ENCODE assay signal across 1 cellular context in genomic region chr1:3624194-3625136, GRCh38.
TF ChIP-seq lines count a peak whose summit lies in the region.

TPRG1L (plus strand) TSS chr1:3625015; CDS start chr1:3625073, 58 bp downstream.

TF ChIP-seq in HepG2, 621 proteins besides CTCF, POLR2A, EP300 and RAD21 (continued from another document and continues in another):
- TF ChIP-seq MAX (IDR thresholded peaks at IDR 0.05) (peak; percentile 60), SAFB2 (CRISPR knock-in tag; IDR thresholded peaks at IDR 0.05; ENCODE audit: borderline replicate concordance, low read depth) (no peak), NCOA1 (CRISPR knock-in tag; IDR thresholded peaks at IDR 0.05) (no peak), POLR2AphosphoS2 (IDR thresholded peaks at IDR 0.05; ENCODE audit: low read depth, low read length) (no peak), TOE1 (CRISPR knock-in tag; IDR thresholded peaks at IDR 0.05) (no peak), ZNF576 (CRISPR knock-in tag; IDR thresholded peaks at IDR 0.05) (no peak), MATR3 (CRISPR knock-in tag; IDR thresholded peaks at IDR 0.05) (no peak), ZNF138 (CRISPR knock-in tag; IDR thresholded peaks at IDR 0.05; ENCODE audit: low read depth) (no peak), XBP1 (CRISPR knock-in tag; IDR thresholded peaks at IDR 0.05) (no peak), RFX3 (CRISPR knock-in tag; IDR thresholded peaks at IDR 0.05) (peak; percentile 70), RBFOX2 (IDR thresholded peaks at IDR 0.05; ENCODE audit: low read depth, low read length) (peak; percentile 72), SKI (IDR thresholded peaks at IDR 0.05; ENCODE audit: partially characterized antibody) (peak; percentile 49), PRMT3 (CRISPR knock-in tag; IDR thresholded peaks at IDR 0.05; ENCODE audit: borderline replicate concordance, low read depth) (0 out of 2 replicates have a peak, but pooled peaks have one; percentile 36), STAT5B (CRISPR knock-in tag; IDR thresholded peaks at IDR 0.05) (no peak), MBNL3 (CRISPR knock-in tag; conservative IDR thresholded peaks at IDR 0.05) (no peak), ZNF562 (CRISPR knock-in tag; IDR thresholded peaks at IDR 0.05; ENCODE audit: borderline replicate concordance) (no peak), NPAS2 (CRISPR knock-in tag; IDR thresholded peaks at IDR 0.05; ENCODE audit: borderline replicate concordance) (no peak), ZMAT3 (CRISPR knock-in tag; conservative IDR thresholded peaks at IDR 0.05) (no peak), ZNF232 (CRISPR knock-in tag; IDR thresholded peaks at IDR 0.05; ENCODE audit: borderline replicate concordance) (0 out of 2 replicates have a peak, but pooled peaks have one; percentile 28), MIER3 (CRISPR knock-in tag; IDR thresholded peaks at IDR 0.05; ENCODE audit: borderline replicate concordance) (peak; percentile 10; the same call in 1 of the 2 replicates), SCMH1 (CRISPR knock-in tag; IDR thresholded peaks at IDR 0.05; ENCODE audit: borderline replicate concordance) (no peak), TP53 (CRISPR knock-in tag; conservative IDR thresholded peaks at IDR 0.05) (no peak), ERF (CRISPR knock-in tag; IDR thresholded peaks at IDR 0.05) (peak; percentile 33; the same call in 1 of the 2 replicates), KDM5A (IDR thresholded peaks at IDR 0.05; ENCODE audit: borderline replicate concordance, low read length) (peak; percentile 82), NFATC3 (CRISPR knock-in tag; IDR thresholded peaks at IDR 0.05) (no peak), RXRB (CRISPR knock-in tag; IDR thresholded peaks at IDR 0.05; ENCODE audit: borderline replicate concordance) (peak; percentile 27; the same call in 1 of the 2 replicates), JUND (CRISPR knock-in tag; IDR thresholded peaks at IDR 0.05) (no peak), ZNF713 (CRISPR knock-in tag; IDR thresholded peaks at IDR 0.05) (no peak), ZNF761 (CRISPR knock-in tag; conservative IDR thresholded peaks at IDR 0.05) (no peak), FUBP1 (CRISPR knock-in tag; IDR thresholded peaks at IDR 0.05; ENCODE audit: borderline replicate concordance) (no peak), HOXA3 (CRISPR knock-in tag; IDR thresholded peaks at IDR 0.05) (peak; percentile 84), HOXD1 (CRISPR knock-in tag; IDR thresholded peaks at IDR 0.05) (peak; percentile 60; the same call in 1 of the 2 replicates), ETV6 (CRISPR knock-in tag; conservative IDR thresholded peaks at IDR 0.05) (no peak), HNRNPLL (IDR thresholded peaks at IDR 0.05; ENCODE audit: low read depth, low read length, poor library complexity, severe bottlenecking) (peak; percentile 53), ZNF460 (CRISPR knock-in tag; IDR thresholded peaks at IDR 0.05; ENCODE audit: borderline replicate concordance) (no peak), ZNF766 (CRISPR knock-in tag; IDR thresholded peaks at IDR 0.05; ENCODE audit: borderline replicate concordance) (peak; percentile 76; the same call in 1 of the 2 replicates), RFX5 (IDR thresholded peaks at IDR 0.05; ENCODE audit: low read depth, low read length) (0 out of 2 replicates have a peak, but pooled peaks have one; percentile 33)
- TF ChIP-seq, protein P1, sequence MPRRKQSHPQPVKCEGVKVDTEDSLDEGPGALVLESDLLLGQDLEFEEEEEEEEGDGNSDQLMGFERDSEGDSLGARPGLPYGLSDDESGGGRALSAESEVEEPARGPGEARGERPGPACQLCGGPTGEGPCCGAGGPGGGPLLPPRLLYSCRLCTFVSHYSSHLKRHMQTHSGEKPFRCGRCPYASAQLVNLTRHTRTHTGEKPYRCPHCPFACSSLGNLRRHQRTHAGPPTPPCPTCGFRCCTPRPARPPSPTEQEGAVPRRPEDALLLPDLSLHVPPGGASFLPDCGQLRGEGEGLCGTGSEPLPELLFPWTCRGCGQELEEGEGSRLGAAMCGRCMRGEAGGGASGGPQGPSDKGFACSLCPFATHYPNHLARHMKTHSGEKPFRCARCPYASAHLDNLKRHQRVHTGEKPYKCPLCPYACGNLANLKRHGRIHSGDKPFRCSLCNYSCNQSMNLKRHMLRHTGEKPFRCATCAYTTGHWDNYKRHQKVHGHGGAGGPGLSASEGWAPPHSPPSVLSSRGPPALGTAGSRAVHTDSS (CRISPR knock-in tag; conservative IDR thresholded peaks at IDR 0.05), result no peak
- TF ChIP-seq, protein P2, sequence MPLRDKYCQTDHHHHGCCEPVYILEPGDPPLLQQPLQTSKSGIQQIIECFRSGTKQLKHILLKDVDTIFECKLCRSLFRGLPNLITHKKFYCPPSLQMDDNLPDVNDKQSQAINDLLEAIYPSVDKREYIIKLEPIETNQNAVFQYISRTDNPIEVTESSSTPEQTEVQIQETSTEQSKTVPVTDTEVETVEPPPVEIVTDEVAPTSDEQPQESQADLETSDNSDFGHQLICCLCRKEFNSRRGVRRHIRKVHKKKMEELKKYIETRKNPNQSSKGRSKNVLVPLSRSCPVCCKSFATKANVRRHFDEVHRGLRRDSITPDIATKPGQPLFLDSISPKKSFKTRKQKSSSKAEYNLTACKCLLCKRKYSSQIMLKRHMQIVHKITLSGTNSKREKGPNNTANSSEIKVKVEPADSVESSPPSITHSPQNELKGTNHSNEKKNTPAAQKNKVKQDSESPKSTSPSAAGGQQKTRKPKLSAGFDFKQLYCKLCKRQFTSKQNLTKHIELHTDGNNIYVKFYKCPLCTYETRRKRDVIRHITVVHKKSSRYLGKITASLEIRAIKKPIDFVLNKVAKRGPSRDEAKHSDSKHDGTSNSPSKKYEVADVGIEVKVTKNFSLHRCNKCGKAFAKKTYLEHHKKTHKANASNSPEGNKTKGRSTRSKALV (CRISPR knock-in tag; IDR thresholded peaks at IDR 0.05), result peak; percentile 71; the same call in 1 of the 2 replicates
- TF ChIP-seq, protein P3, sequence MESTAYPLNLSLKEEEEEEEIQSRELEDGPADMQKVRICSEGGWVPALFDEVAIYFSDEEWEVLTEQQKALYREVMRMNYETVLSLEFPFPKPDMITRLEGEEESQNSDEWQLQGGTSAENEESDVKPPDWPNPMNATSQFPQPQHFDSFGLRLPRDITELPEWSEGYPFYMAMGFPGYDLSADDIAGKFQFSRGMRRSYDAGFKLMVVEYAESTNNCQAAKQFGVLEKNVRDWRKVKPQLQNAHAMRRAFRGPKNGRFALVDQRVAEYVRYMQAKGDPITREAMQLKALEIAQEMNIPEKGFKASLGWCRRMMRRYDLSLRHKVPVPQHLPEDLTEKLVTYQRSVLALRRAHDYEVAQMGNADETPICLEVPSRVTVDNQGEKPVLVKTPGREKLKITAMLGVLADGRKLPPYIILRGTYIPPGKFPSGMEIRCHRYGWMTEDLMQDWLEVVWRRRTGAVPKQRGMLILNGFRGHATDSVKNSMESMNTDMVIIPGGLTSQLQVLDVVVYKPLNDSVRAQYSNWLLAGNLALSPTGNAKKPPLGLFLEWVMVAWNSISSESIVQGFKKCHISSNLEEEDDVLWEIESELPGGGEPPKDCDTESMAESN (CRISPR knock-in tag; conservative IDR thresholded peaks at IDR 0.05), result peak; percentile 22; the same call in 1 of the 2 replicates
- TF ChIP-seq, protein P4, sequence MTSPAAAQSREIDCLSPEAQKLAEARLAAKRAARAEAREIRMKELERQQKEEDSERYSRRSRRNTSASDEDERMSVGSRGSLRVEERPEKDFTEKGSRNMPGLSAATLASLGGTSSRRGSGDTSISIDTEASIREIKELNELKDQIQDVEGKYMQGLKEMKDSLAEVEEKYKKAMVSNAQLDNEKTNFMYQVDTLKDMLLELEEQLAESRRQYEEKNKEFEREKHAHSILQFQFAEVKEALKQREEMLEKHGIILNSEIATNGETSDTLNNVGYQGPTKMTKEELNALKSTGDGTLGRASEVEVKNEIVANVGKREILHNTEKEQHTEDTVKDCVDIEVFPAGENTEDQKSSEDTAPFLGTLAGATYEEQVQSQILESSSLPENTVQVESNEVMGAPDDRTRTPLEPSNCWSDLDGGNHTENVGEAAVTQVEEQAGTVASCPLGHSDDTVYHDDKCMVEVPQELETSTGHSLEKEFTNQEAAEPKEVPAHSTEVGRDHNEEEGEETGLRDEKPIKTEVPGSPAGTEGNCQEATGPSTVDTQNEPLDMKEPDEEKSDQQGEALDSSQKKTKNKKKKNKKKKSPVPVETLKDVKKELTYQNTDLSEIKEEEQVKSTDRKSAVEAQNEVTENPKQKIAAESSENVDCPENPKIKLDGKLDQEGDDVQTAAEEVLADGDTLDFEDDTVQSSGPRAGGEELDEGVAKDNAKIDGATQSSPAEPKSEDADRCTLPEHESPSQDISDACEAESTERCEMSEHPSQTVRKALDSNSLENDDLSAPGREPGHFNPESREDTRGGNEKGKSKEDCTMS (CRISPR knock-in tag; conservative IDR thresholded peaks at IDR 0.05), result no peak
- TF ChIP-seq, protein P5, sequence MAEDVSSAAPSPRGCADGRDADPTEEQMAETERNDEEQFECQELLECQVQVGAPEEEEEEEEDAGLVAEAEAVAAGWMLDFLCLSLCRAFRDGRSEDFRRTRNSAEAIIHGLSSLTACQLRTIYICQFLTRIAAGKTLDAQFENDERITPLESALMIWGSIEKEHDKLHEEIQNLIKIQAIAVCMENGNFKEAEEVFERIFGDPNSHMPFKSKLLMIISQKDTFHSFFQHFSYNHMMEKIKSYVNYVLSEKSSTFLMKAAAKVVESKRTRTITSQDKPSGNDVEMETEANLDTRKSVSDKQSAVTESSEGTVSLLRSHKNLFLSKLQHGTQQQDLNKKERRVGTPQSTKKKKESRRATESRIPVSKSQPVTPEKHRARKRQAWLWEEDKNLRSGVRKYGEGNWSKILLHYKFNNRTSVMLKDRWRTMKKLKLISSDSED (CRISPR knock-in tag; IDR thresholded peaks at IDR 0.05), result no peak
- TF ChIP-seq, protein P6, sequence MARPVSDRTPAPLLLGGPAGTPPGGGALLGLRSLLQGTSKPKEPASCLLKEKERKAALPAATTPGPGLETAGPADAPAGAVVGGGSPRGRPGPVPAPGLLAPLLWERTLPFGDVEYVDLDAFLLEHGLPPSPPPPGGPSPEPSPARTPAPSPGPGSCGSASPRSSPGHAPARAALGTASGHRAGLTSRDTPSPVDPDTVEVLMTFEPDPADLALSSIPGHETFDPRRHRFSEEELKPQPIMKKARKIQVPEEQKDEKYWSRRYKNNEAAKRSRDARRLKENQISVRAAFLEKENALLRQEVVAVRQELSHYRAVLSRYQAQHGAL (CRISPR knock-in tag; IDR thresholded peaks at IDR 0.05; ENCODE audit: not compliant biosample characterization), result no peak
- TF ChIP-seq, protein P7, sequence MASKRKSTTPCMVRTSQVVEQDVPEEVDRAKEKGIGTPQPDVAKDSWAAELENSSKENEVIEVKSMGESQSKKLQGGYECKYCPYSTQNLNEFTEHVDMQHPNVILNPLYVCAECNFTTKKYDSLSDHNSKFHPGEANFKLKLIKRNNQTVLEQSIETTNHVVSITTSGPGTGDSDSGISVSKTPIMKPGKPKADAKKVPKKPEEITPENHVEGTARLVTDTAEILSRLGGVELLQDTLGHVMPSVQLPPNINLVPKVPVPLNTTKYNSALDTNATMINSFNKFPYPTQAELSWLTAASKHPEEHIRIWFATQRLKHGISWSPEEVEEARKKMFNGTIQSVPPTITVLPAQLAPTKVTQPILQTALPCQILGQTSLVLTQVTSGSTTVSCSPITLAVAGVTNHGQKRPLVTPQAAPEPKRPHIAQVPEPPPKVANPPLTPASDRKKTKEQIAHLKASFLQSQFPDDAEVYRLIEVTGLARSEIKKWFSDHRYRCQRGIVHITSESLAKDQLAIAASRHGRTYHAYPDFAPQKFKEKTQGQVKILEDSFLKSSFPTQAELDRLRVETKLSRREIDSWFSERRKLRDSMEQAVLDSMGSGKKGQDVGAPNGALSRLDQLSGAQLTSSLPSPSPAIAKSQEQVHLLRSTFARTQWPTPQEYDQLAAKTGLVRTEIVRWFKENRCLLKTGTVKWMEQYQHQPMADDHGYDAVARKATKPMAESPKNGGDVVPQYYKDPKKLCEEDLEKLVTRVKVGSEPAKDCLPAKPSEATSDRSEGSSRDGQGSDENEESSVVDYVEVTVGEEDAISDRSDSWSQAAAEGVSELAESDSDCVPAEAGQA (IDR thresholded peaks at IDR 0.05; ENCODE audit: low read depth), result peak; percentile 50; the same call in 1 of the 2 replicates
- TF ChIP-seq, protein P7 (CRISPR knock-in tag; IDR thresholded peaks at IDR 0.05; ENCODE audit: borderline replicate concordance), result 0 out of 2 replicates have a peak, but pooled peaks have one; percentile 65
- TF ChIP-seq, protein P8, sequence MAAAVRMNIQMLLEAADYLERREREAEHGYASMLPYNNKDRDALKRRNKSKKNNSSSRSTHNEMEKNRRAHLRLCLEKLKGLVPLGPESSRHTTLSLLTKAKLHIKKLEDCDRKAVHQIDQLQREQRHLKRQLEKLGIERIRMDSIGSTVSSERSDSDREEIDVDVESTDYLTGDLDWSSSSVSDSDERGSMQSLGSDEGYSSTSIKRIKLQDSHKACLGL (CRISPR knock-in tag; IDR thresholded peaks at IDR 0.05), result 0 out of 2 replicates have a peak, but pooled peaks have one; percentile 51
